8 cellular contexts compared by ENCODE assay signal in genomic region chr12:110282956-110283817, GRCh38. TPM values are rescaled to one million over a fixed set of nuclear protein-coding genes. Genes with fewer than 3 reads are reported as not detected.
A peak's percentile ranks its signal among the peaks of the same experiment; 100 is the strongest.
DNase-seq lines count a peak whose midpoint lies in the region; ATAC-seq and TF ChIP-seq lines count a peak whose summit lies in the region.

No MANE protein-coding gene starts in this region.

- no peak for TF ChIP-seq EP300 in suprapubic skin (IDR thresholded peaks at IDR 0.05)

- H3K27ac ChIP-seq in VCaP (peak overlapping the region; percentile 97), right atrium auricular region (peak overlapping the region; percentile 98 to 100), suprapubic skin (no peak overlapping the region)

- no peak for ATAC-seq in HG02970 (IDR thresholded peaks at IDR 0.05; ENCODE audit: low FRiP score, unreplicated experiment)

- WGBS in suprapubic skin, result 14% methylated on average over 7 of the region's 7 CpGs

- no peaks in the 10 kb centered on the region for H3K9me3 ChIP-seq in right atrium auricular region
- no peaks in the 10 kb centered on the region for H3K9me3 ChIP-seq in suprapubic skin

- intact Hi-C loops in head of caudate nucleus (cut with DNase I), result loop anchor here (5.0 to 10.0 kb wide), 2 partner anchors 152 to 161 kb away; partner anchors contain the start of gene IFT81

- H3K36me3 ChIP-seq in right atrium auricular region, result peaks cover 64% of the 10 kb centered on the region
- H3K36me3 ChIP-seq in suprapubic skin, result peaks cover 15% of the 10 kb centered on the region

- TF ChIP-seq CTCF in VCaP (conservative IDR thresholded peaks at IDR 0.05) (no peak), right atrium auricular region (IDR thresholded peaks at IDR 0.05) (no peak), suprapubic skin (IDR thresholded peaks at IDR 0.05) (no peak)

- H3K4me1 ChIP-seq in right atrium auricular region (peaks cover 0 to 36% of the 10 kb centered on the region in 2 donors), suprapubic skin (peaks cover 65% of the 10 kb centered on the region)

- H3K27me3 ChIP-seq in right atrium auricular region (no peaks in the 10 kb centered on the region), suprapubic skin (no peaks in the 10 kb centered on the region)

- TF ChIP-seq POLR2A in suprapubic skin (IDR thresholded peaks at IDR 0.05), result no peak

- H3K4me3 ChIP-seq in right atrium auricular region (peak overlapping the region; percentile 88 to 98), suprapubic skin (peak overlapping the region; percentile 86)

- peak; percentile 27 for DNase-seq in SIG-M5 treated with dmso at 0.1 percent for 504 hours (lab: John Stamatoyannopoulos, UW; ENCODE audit: unreplicated experiment)
- no peak for DNase-seq in SIG-M5 (lab: John Stamatoyannopoulos, UW)
- DNase-seq in right atrium auricular region (ENCODE audit: low spot score), result peak; percentile 50
- no peak for DNase-seq in suprapubic skin (ENCODE audit: low spot score in 2 of 2)
- DNase-seq in head of caudate nucleus, result no peak
- DNase-seq in midbrain (lab: John Stamatoyannopoulos, UW), result no peak

RNA-seq across cellular contexts. Expression of gene ATP2A2, which starts 2.1 kb away (rescaled TPM):
- total RNA-seq in right atrium auricular region (1,000 to 10,000 TPM; 1,597 to 3,086 TPM), suprapubic skin (100 to 1,000 TPM in 3 of 4 donors, 10 to 100 TPM in 1; 95.9 to 138 (median 118) TPM)

Comparison
In these comparisons a context has a peak if more than half of its experiments do, and no peak if none do; other contexts are left out.
1. DNase-seq: peak in SIG-M5 treated with dmso at 0.1 percent for 504 hours (single experiment) and right atrium auricular region (single experiment); none in SIG-M5 (single experiment), suprapubic skin (0 of 2), head of caudate nucleus (0 of 42) and midbrain (single experiment).
2. RNA of gene ATP2A2, which starts 2.1 kb away (total RNA-seq): 1,597 to 3,086 TPM in right atrium auricular region; 95.9 to 138 TPM in suprapubic skin; every median in the first group is over 10 times any median in the second.